ENCODE assay signal across 8 cellular contexts in the genomic region with DNA sequence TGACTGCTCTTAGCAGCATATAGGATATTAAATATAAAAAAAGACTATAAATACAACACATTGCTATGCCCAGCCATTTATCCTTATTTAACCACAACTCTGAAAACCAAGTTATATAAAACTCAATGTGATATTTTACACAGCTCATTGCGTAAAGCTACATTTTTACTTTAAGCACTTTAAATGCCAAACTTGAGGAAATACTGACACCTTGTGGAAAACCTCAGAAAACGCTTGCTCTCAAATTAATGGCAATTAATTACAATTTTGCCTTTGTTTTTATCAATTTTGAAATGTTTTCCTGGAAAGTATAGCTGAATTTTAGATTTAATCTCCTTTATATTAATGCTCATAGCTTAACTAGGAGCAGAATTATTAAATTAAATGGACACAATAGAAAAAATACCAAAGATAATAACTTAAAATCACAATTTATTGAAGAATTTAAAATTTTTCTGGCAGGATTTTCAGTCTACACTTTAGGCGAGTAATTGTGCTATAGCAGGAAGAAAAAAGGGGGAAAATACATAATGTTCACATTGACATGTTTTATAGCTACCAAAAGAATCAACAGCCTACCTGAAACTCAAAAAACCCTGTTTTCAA. TPM values are rescaled to one million over a fixed set of nuclear protein-coding genes. Genes with fewer than 3 reads are reported as not detected.
A peak's percentile ranks its signal among the peaks of the same experiment; 100 is the strongest.
DNase-seq lines count a peak whose midpoint lies in the region; ATAC-seq and TF ChIP-seq lines count a peak whose summit lies in the region.

No MANE protein-coding gene starts in this region.

- H3K27ac ChIP-seq in heart left ventricle (no peak overlapping the region), tibial artery (no peak overlapping the region)

- ATAC-seq in heart left ventricle = peak in 1 of 4 donors; percentile 20
- ATAC-seq in left cardiac atrium = no peak
- ATAC-seq in GM18870 (IDR thresholded peaks at IDR 0.05; ENCODE audit: unreplicated experiment) = no peak
- ATAC-seq in GM19035 (IDR thresholded peaks at IDR 0.05; ENCODE audit: unreplicated experiment) = no peak
- ATAC-seq in HG03521 (IDR thresholded peaks at IDR 0.05; ENCODE audit: unreplicated experiment) = no peak

- H3K4me1 ChIP-seq in heart left ventricle = no peaks in the 10 kb centered on the region
- H3K4me1 ChIP-seq in tibial artery = no peaks in the 10 kb centered on the region

- H3K9me3 ChIP-seq in heart left ventricle = no peaks in the 10 kb centered on the region
- no peaks in the 10 kb centered on the region for H3K9me3 ChIP-seq in tibial artery

- TF ChIP-seq CTCF in heart left ventricle (IDR thresholded peaks at IDR 0.05) = peak; percentile 33 to 74 (median 58)
- peak; percentile 53 to 54 for TF ChIP-seq CTCF in tibial artery (IDR thresholded peaks at IDR 0.05)

- 52 to 55% (median 54%) methylated on average over 3 of the region's 3 CpGs for WGBS in heart left ventricle, 4 donors

- DNase-seq in heart left ventricle (no peak), left cardiac atrium (no peak), RKO (ENCODE audit: low spot score) (peak; percentile 39), globus pallidus (ENCODE audit: low spot score) (peak; percentile 49), tibial artery (no peak)

- H3K4me3 ChIP-seq in heart left ventricle (no peak overlapping the region), tibial artery (no peak overlapping the region)

- peaks cover 0 to 98% (median 95%) of the 10 kb centered on the region in 9 donors for H3K36me3 ChIP-seq in heart left ventricle
- peaks cover 66 to 83% (median 81%) of the 10 kb centered on the region in 3 donors for H3K36me3 ChIP-seq in tibial artery

- H3K27me3 ChIP-seq in heart left ventricle (no peaks in the 10 kb centered on the region), tibial artery (no peaks in the 10 kb centered on the region)

- intact Hi-C loops in heart left ventricle (cut with DNase I) (loop anchor here in 7 of 10 donors (2.0 to 10.0 kb wide), 5 partner anchors 70 to 1928 kb away; no protein-coding TSS in a partner anchor), left cardiac atrium (cut with DNase I) (no loop called here), tibial artery (cut with DNase I; ENCODE audit: low total_unique reads) (no loop called here)

- no peak for TF ChIP-seq POLR2A in heart left ventricle (IDR thresholded peaks at IDR 0.05)

RNA-seq across cellular contexts. Expression of a gene that starts 25.2 kb away (rescaled TPM):
- total RNA-seq in heart left ventricle (under 1 TPM in 1 of 9 donors, not detected in 8; 0.59 TPM), left cardiac atrium (under 1 TPM in 1 of 2 donors, not detected in 1; 0.62 TPM)
- not detected for polyA plus RNA-seq in heart left ventricle

RNA-seq across cellular contexts. Expression of a gene that starts 51.9 kb away (rescaled TPM):
- 10 to 100 TPM; 45.9 to 95.0 (median 84.0) TPM for total RNA-seq in heart left ventricle
- 10 to 100 TPM; 19.4 to 61.5 TPM for polyA plus RNA-seq in heart left ventricle
- total RNA-seq in left cardiac atrium = 100 to 1,000 TPM in 1 of 2 donors, 10 to 100 TPM in 1; 76.4 to 106 TPM

Comparison
In these comparisons a context has a peak if more than half of its experiments do, and no peak if none do; other contexts are left out.
1. intact Hi-C loops: an anchor here in heart left ventricle (2.0 to 10.0 kb wide); none called in left cardiac atrium and tibial artery.
2. DNase-seq: peak in RKO (single experiment) and globus pallidus (single experiment); none in heart left ventricle (0 of 5), left cardiac atrium (single experiment) and tibial artery (0 of 2).